1 cellular context compared by ENCODE assay signal in the genomic region with DNA sequence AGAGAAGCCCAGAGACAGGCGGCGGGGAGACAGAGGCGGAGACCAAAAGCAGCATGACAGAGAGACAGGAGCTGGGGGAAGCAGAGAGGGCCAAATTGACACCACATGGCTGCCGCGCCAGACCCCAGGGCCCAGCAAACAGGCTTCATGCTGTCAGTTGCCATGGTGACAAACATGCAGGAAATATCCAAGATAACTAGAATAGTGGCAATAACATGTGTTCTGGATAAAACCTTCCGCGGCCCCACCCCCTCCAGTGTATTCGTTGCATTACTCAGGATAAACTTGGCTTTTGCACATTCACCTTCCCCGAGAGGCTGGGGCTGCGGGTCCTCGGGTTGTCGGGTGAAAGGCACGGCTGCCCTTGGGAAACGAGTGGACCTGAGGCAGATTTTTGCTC.
TF ChIP-seq lines count a peak whose summit lies in the region.

No MANE protein-coding gene starts in this region.

TF ChIP-seq in SK-N-SH, 30 proteins besides CTCF, POLR2A, EP300 and RAD21 (continued from another document):
- peak; percentile 34; the same call in 1 of the 2 replicates for TF ChIP-seq FOXJ3 (CRISPR knock-in tag; IDR thresholded peaks at IDR 0.05)
- TF ChIP-seq RCOR1 (IDR thresholded peaks at IDR 0.05; ENCODE audit: low read length) = peak; percentile 81; the same call in 1 of the 2 replicates
- TF ChIP-seq JUND (IDR thresholded peaks at IDR 0.05) = no peak
- TF ChIP-seq GATA2 (CRISPR knock-in tag; IDR thresholded peaks at IDR 0.05) = peak; percentile 56
- TF ChIP-seq MEF2A (IDR thresholded peaks at IDR 0.05; ENCODE audit: borderline replicate concordance, low read depth) = no peak
- TF ChIP-seq, protein P1, sequence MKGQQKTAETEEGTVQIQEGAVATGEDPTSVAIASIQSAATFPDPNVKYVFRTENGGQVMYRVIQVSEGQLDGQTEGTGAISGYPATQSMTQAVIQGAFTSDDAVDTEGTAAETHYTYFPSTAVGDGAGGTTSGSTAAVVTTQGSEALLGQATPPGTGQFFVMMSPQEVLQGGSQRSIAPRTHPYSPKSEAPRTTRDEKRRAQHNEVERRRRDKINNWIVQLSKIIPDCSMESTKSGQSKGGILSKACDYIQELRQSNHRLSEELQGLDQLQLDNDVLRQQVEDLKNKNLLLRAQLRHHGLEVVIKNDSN (IDR thresholded peaks at IDR 0.05; ENCODE audit: borderline replicate concordance, low read depth) = no peak
- TF ChIP-seq TCF12 (IDR thresholded peaks at IDR 0.05) = peak; percentile 30
- no peak for TF ChIP-seq POLR2AphosphoS5 (IDR thresholded peaks at IDR 0.05; ENCODE audit: low read depth, low read length)
- TF ChIP-seq EZH2phosphoT487 (IDR thresholded peaks at IDR 0.05; ENCODE audit: borderline replicate concordance, low read depth) = no peak
